23 cellular contexts compared by ENCODE assay signal in genomic region chr21:26743524-26743923, GRCh38.
"Had no signal": no experiment of that assay in that cellular context is flagged by ENCODE, and none has a peak within 500 bp of the region (broad histone marks: within the 10 kb centered on the region; RNA-seq: fewer than 3 reads in every experiment).

No MANE protein-coding gene starts in this region.

- H3K9me3 Mint-ChIP-seq: activated CD4-positive, alpha-beta memory T cell treated with anti-CD3 and anti-CD28 coated beads, Interleukin-2, amount 10 ng/mL, durations not matched to agents 7 days and 5 days; activated naive CD4-positive, alpha-beta T cell treated with anti-CD3 and anti-CD28 coated beads for 36 hours; activated T-helper 17 cell treated with anti-CD3 and anti-CD28 coated beads, Interleukin-2, amount 50 U/mL, for 72 hours had no signal

- H3K4me3 ChIP-seq: cardiac muscle cell, K562 had no signal

- ATAC-seq: activated CD4-positive, alpha-beta T cell treated with anti-CD3 and anti-CD28 coated beads for 36 hours; activated T-helper 17 cell treated with anti-CD3 and anti-CD28 coated beads, Interleukin-2, amount 50 U/mL, for 72 hours; K562; PC-3 had no signal

- H3K27me3 Mint-ChIP-seq: activated CD4-positive, alpha-beta memory T cell treated with anti-CD3 and anti-CD28 coated beads, Interleukin-2, amount 10 ng/mL, durations not matched to agents 7 days and 5 days had no signal

- H3K36me3 ChIP-seq: brain microvascular endothelial cell, cardiac muscle cell, WERI-Rb-1 had no signal

- H3K27ac ChIP-seq: brain microvascular endothelial cell, cardiac muscle cell, WERI-Rb-1 had no signal

- H3K36me3 Mint-ChIP-seq: activated naive CD8-positive, alpha-beta T cell had no signal

- H3K27me3 ChIP-seq: brain microvascular endothelial cell, cardiac muscle cell had no signal

- H3K4me1 Mint-ChIP-seq: activated CD4-positive, alpha-beta memory T cell treated with anti-CD3 and anti-CD28 coated beads, Interleukin-2, amount 10 ng/mL, durations not matched to agents 7 days and 5 days; activated CD4-positive, alpha-beta T cell treated with anti-CD3 and anti-CD28 coated beads for 36 hours; activated T-helper 17 cell treated with anti-CD3 and anti-CD28 coated beads, Interleukin-2, amount 50 U/mL, for 72 hours had no signal

- DNase-seq: activated CD4-positive, alpha-beta memory T cell treated with anti-CD3 and anti-CD28 coated beads, Interleukin-2, amount 10 ng/mL, durations not matched to agents 7 days and 5 days; activated CD4-positive, alpha-beta T cell treated with anti-CD3 and anti-CD28 coated beads for 36 hours; activated CD4-positive, alpha-beta T cell treated with anti-CD3 and anti-CD28 coated beads, Interleukin-2, amount 50 U/mL, for 1 hour; activated gamma-delta T cell; activated naive CD4-positive, alpha-beta T cell treated with anti-CD3 and anti-CD28 coated beads for 36 hours; activated T-cell treated with anti-CD3 and anti-CD28 coated beads for 4 hours; activated T-cell treated with anti-CD3 and anti-CD28 coated beads, Interleukin-2, amount 50 U/mL, for 48 hours; brain microvascular endothelial cell; Karpas-422; MM.1S; NCI-H1105 treated with DMSO at 0.1 percent for 48 hours; NCI-H1436 treated with DMSO at 0.1 percent for 48 hours; NCI-H187; NCI-H2081; NCI-H510A treated with DMSO at 0.1 percent for 48 hours; PC-3; SHP77; T-helper 1 cell; WERI-Rb-1 had no signal

- H3K4me3 Mint-ChIP-seq: activated CD4-positive, alpha-beta memory T cell treated with anti-CD3 and anti-CD28 coated beads, Interleukin-2, amount 10 ng/mL, durations not matched to agents 7 days and 5 days; activated CD4-positive, alpha-beta T cell treated with anti-CD3 and anti-CD28 coated beads for 36 hours; activated naive CD4-positive, alpha-beta T cell treated with anti-CD3 and anti-CD28 coated beads for 36 hours; activated naive CD8-positive, alpha-beta T cell; activated T-helper 17 cell treated with anti-CD3 and anti-CD28 coated beads, Interleukin-2, amount 50 U/mL, for 72 hours had no signal

- H3K27ac Mint-ChIP-seq: activated CD4-positive, alpha-beta memory T cell treated with anti-CD3 and anti-CD28 coated beads, Interleukin-2, amount 10 ng/mL, durations not matched to agents 7 days and 5 days; activated CD4-positive, alpha-beta T cell treated with anti-CD3 and anti-CD28 coated beads for 36 hours; activated naive CD4-positive, alpha-beta T cell treated with anti-CD3 and anti-CD28 coated beads for 36 hours; activated naive CD8-positive, alpha-beta T cell; activated T-helper 17 cell treated with anti-CD3 and anti-CD28 coated beads, Interleukin-2, amount 50 U/mL, for 72 hours had no signal
